In genomic region chr3:194135806-194136518, GRCh38 we compare ENCODE assay signal across 1 cellular context.
TF ChIP-seq lines count a peak whose summit lies in the region.

A gene with protein sequence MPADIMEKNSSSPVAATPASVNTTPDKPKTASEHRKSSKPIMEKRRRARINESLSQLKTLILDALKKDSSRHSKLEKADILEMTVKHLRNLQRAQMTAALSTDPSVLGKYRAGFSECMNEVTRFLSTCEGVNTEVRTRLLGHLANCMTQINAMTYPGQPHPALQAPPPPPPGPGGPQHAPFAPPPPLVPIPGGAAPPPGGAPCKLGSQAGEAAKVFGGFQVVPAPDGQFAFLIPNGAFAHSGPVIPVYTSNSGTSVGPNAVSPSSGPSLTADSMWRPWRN (plus strand): TSS chr3:194136148. CDS start chr3:194136381, 233 bp downstream.

TF ChIP-seq in K562, 482 proteins besides CTCF, POLR2A, EP300 and RAD21 (continued from another document and continues in another):
- TF ChIP-seq POLR2AphosphoS2 (IDR thresholded peaks at IDR 0.05; ENCODE audit: low read length): peak; percentile 33; the same call in 1 of the 2 replicates
- TF ChIP-seq C11orf30 (IDR thresholded peaks at IDR 0.05; ENCODE audit: low read depth): no peak
- peak; percentile 74 to 92 for TF ChIP-seq E2F6 (IDR thresholded peaks at IDR 0.05; ENCODE audit: borderline replicate concordance in 1 of 2, extremely low read depth in 1 of 2, insufficient read depth in 1 of 2, insufficient read length in 1 of 2, low read depth in 1 of 2, low read length in 1 of 2, poor library complexity in 1 of 2, severe bottlenecking in 1 of 2)
- peak; percentile 84 for TF ChIP-seq ZNF384 (IDR thresholded peaks at IDR 0.05; ENCODE audit: low read depth, low read length)
- no peak for TF ChIP-seq XRCC4 (IDR thresholded peaks at IDR 0.05; ENCODE audit: extremely low read depth, insufficient read depth, insufficient read length)
- peak; percentile 97 for TF ChIP-seq MTA3 (IDR thresholded peaks at IDR 0.05; ENCODE audit: borderline replicate concordance)
- no peak for TF ChIP-seq STAT5A (IDR thresholded peaks at IDR 0.05; ENCODE audit: borderline replicate concordance, low read length)
- TF ChIP-seq SAP30 (IDR thresholded peaks at IDR 0.05; ENCODE audit: borderline replicate concordance, insufficient read depth, low read depth, low read length, poor library complexity, severe bottlenecking): peak; percentile 67
- TF ChIP-seq ZMIZ1 (IDR thresholded peaks at IDR 0.05; ENCODE audit: low read depth in 2 of 2, low read length in 2 of 2): peak in 1 of 2 experiments; percentile 76; a peak in 2 of 4 replicates
- TF ChIP-seq CBX1 (IDR thresholded peaks at IDR 0.05; ENCODE audit: low read depth): peak; percentile 67; the same call in 1 of the 2 replicates
- TF ChIP-seq TAF1 (IDR thresholded peaks at IDR 0.05; ENCODE audit: control insufficient read depth, extremely low read depth, insufficient read depth, low read length, severe bottlenecking): peak; percentile 76
- no peak for TF ChIP-seq ZNF140 (CRISPR knock-in tag; IDR thresholded peaks at IDR 0.05)
- TF ChIP-seq MCM7 (IDR thresholded peaks at IDR 0.05): no peak
- TF ChIP-seq TRIM28 (IDR thresholded peaks at IDR 0.05): no peak
- peak; percentile 1 for TF ChIP-seq BRD9 (IDR thresholded peaks at IDR 0.05; ENCODE audit: low read depth, partially characterized antibody)
- no peak for TF ChIP-seq PHF20 (IDR thresholded peaks at IDR 0.05; ENCODE audit: partially characterized antibody)
- TF ChIP-seq SMAD2 (IDR thresholded peaks at IDR 0.05; ENCODE audit: low read depth, low read length): no peak
- TF ChIP-seq CHD7 (IDR thresholded peaks at IDR 0.05; ENCODE audit: low read depth, low read length): no peak
- no peak for TF ChIP-seq IFI16 (CRISPR knock-in tag; IDR thresholded peaks at IDR 0.05)
- TF ChIP-seq, protein P1, sequence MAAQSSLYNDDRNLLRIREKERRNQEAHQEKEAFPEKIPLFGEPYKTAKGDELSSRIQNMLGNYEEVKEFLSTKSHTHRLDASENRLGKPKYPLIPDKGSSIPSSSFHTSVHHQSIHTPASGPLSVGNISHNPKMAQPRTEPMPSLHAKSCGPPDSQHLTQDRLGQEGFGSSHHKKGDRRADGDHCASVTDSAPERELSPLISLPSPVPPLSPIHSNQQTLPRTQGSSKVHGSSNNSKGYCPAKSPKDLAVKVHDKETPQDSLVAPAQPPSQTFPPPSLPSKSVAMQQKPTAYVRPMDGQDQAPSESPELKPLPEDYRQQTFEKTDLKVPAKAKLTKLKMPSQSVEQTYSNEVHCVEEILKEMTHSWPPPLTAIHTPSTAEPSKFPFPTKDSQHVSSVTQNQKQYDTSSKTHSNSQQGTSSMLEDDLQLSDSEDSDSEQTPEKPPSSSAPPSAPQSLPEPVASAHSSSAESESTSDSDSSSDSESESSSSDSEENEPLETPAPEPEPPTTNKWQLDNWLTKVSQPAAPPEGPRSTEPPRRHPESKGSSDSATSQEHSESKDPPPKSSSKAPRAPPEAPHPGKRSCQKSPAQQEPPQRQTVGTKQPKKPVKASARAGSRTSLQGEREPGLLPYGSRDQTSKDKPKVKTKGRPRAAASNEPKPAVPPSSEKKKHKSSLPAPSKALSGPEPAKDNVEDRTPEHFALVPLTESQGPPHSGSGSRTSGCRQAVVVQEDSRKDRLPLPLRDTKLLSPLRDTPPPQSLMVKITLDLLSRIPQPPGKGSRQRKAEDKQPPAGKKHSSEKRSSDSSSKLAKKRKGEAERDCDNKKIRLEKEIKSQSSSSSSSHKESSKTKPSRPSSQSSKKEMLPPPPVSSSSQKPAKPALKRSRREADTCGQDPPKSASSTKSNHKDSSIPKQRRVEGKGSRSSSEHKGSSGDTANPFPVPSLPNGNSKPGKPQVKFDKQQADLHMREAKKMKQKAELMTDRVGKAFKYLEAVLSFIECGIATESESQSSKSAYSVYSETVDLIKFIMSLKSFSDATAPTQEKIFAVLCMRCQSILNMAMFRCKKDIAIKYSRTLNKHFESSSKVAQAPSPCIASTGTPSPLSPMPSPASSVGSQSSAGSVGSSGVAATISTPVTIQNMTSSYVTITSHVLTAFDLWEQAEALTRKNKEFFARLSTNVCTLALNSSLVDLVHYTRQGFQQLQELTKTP (IDR thresholded peaks at IDR 0.05; ENCODE audit: low read depth in 1 of 2, partially characterized antibody in 2 of 2): peak; percentile 74 to 96
- TF ChIP-seq ZBTB2 (IDR thresholded peaks at IDR 0.05): no peak
- no peak for TF ChIP-seq MTA2 (IDR thresholded peaks at IDR 0.05; ENCODE audit: low read depth)
- no peak for TF ChIP-seq ZNF445 (CRISPR knock-in tag; IDR thresholded peaks at IDR 0.05; ENCODE audit: low read depth)
- no peak for TF ChIP-seq NELFE (IDR thresholded peaks at IDR 0.05; ENCODE audit: insufficient read depth, insufficient read length)
- no peak for TF ChIP-seq ILF3 (IDR thresholded peaks at IDR 0.05; ENCODE audit: borderline replicate concordance)
- no peak for TF ChIP-seq ZNF507 (tag; conservative IDR thresholded peaks at IDR 0.05)
- TF ChIP-seq RB1 (IDR thresholded peaks at IDR 0.05; ENCODE audit: low read depth): peak; percentile 53; the same call in 1 of the 2 replicates
- TF ChIP-seq TBL1XR1 (IDR thresholded peaks at IDR 0.05; ENCODE audit: low read length in 2 of 2): peak in 1 of 2 experiments; percentile 72; a peak in 1 of 4 replicates
- no peak for TF ChIP-seq HIVEP1 (CRISPR knock-in tag; IDR thresholded peaks at IDR 0.05)
- no peak for TF ChIP-seq SIN3B (IDR thresholded peaks at IDR 0.05; ENCODE audit: low read depth)
- TF ChIP-seq ETV1 (tag; conservative IDR thresholded peaks at IDR 0.05; ENCODE audit: low read depth): peak; percentile 90
- TF ChIP-seq MIER1 (IDR thresholded peaks at IDR 0.05; ENCODE audit: low read depth): peak; percentile 76
- TF ChIP-seq TAF7 (tag; IDR thresholded peaks at IDR 0.05): peak; percentile 89
- no peak for TF ChIP-seq HBP1 (CRISPR knock-in tag; IDR thresholded peaks at IDR 0.05)
